ENCODE assay signal across 21 cellular contexts in genomic region chr9:134145262-134145661, GRCh38. TPM values are rescaled to one million over a fixed set of nuclear protein-coding genes. Genes with fewer than 3 reads are reported as not detected.
DNase-seq lines count a peak whose midpoint lies in the region; ATAC-seq and TF ChIP-seq lines count a peak whose summit lies in the region.
"Had no signal": no experiment of that assay in that cellular context is flagged by ENCODE, and none has a peak within 500 bp of the region (broad histone marks: within the 10 kb centered on the region; RNA-seq: fewer than 3 reads in every experiment).

No MANE protein-coding gene starts in this region.

- TF ChIP-seq CTCF in RWPE1 (conservative IDR thresholded peaks at IDR 0.05; ENCODE audit: low read depth), result no peak
- no peak for TF ChIP-seq CTCF in endothelial cell (IDR thresholded peaks at IDR 0.05; ENCODE audit: unreplicated experiment)
- no peak for TF ChIP-seq CTCF in transverse colon (IDR thresholded peaks at IDR 0.05)

- WGBS in neuronal stem cell (ENCODE audit: extremely low coverage in 2 of 2, insufficient read length in 2 of 2, insufficient replicate concordance in 1 of 2), 2 donors, result no CpG with 5 or more reads among the region's 9 CpGs
- 89 to 100% methylated on average over 2 to 9 of the region's 9 CpGs for WGBS in transverse colon (ENCODE audit: low coverage in 1 of 2), 2 donors

- no peaks in the 10 kb centered on the region for H3K9me3 Mint-ChIP-seq in endothelial cell (ENCODE audit: unreplicated experiment)
- H3K9me3 Mint-ChIP-seq: CD14-positive monocyte; CD4-positive, alpha-beta T cell; CD8-positive, alpha-beta memory T cell; GM23338; H9 had no signal

- H3K4me1 Mint-ChIP-seq in endothelial cell (ENCODE audit: unreplicated experiment), result no peaks in the 10 kb centered on the region
- H3K4me1 Mint-ChIP-seq: CD14-positive monocyte, GM23338, H9 had no signal

- no peaks in the 10 kb centered on the region for H3K27me3 ChIP-seq in neuronal stem cell (ENCODE audit: control insufficient read depth in 3 of 3, insufficient read depth in 3 of 3, low read depth in 1 of 3, low read length in 3 of 3)
- H3K27me3 ChIP-seq in transverse colon, result no peaks in the 10 kb centered on the region
- H3K27me3 ChIP-seq: BE2C; BLaER1 treated with 17β-estradiol and CSF1 and Interleukin-3, amounts not matched to agents 10 nM and 100 nM had no signal

- POLR2A ChIA-PET in RWPE1 (lab: Yijun Ruan, JAX; ENCODE audit: low non-redundant PET), result no interaction called here

- H3K27ac ChIP-seq in RWPE1, result peak overlapping the region; percentile 71
- no peak overlapping the region for H3K27ac ChIP-seq in neuronal stem cell (replicated peaks; ENCODE audit: low read length)
- H3K27ac ChIP-seq in transverse colon, result no peak overlapping the region
- H3K27ac ChIP-seq: A549; BLaER1 treated with 17β-estradiol and CSF1 and Interleukin-3, amounts not matched to agents 10 nM and 100 nM had no signal

- no peak overlapping the region for H2AK5ac ChIP-seq in neuronal stem cell (ENCODE audit: low read depth, low read length)

- no peak overlapping the region for H3K4ac ChIP-seq in neuronal stem cell (ENCODE audit: low read length)

- no peak overlapping the region for H3K23ac ChIP-seq in neuronal stem cell (ENCODE audit: low read depth, low read length, poor library complexity)

- TF ChIP-seq POLR2A in GM18505 (IDR thresholded peaks at IDR 0.05; ENCODE audit: borderline replicate concordance, extremely low read depth, insufficient read depth, insufficient read length) (no peak), transverse colon (IDR thresholded peaks at IDR 0.05) (no peak)

- ATAC-seq in GM18505 (IDR thresholded peaks at IDR 0.05; ENCODE audit: unreplicated experiment), result no peak
- ATAC-seq: A549, GM23338, HCT116 had no signal

- no peak overlapping the region for H2BK15ac ChIP-seq in neuronal stem cell (ENCODE audit: low read length)

- H2AFZ ChIP-seq in neuronal stem cell (ENCODE audit: low read length), result no peak overlapping the region
- H2AFZ ChIP-seq: GM23338 had no signal

- no peak overlapping the region for H2BK12ac ChIP-seq in neuronal stem cell (ENCODE audit: low read length)

- no peak overlapping the region for H2BK120ac ChIP-seq in neuronal stem cell (ENCODE audit: low read depth, low read length)

- H4K8ac ChIP-seq in neuronal stem cell (ENCODE audit: low read depth, low read length), result no peak overlapping the region

- no peak for TF ChIP-seq EP300 in transverse colon (IDR thresholded peaks at IDR 0.05; ENCODE audit: low read depth)

- H3K4me3 ChIP-seq in neuronal stem cell (ENCODE audit: low read length in 2 of 2) (no peak overlapping the region), transverse colon (no peak overlapping the region)
- H3K4me3 ChIP-seq: A549; BLaER1 treated with 17β-estradiol and CSF1 and Interleukin-3, amounts not matched to agents 10 nM and 100 nM; GM23338 had no signal

- CTCF ChIA-PET in RWPE1 (lab: Yijun Ruan, JAX), result no interaction called here

- H3K36me3 ChIP-seq in neuronal stem cell (replicated peaks in 1 of 2; ENCODE audit: control insufficient read depth in 2 of 2, insufficient read depth in 2 of 2, low read length in 2 of 2), result peaks cover 63 to 93% of the 10 kb centered on the region in 2 donors
- H3K36me3 ChIP-seq in transverse colon, result peaks cover 0 to 59% (median 26%) of the 10 kb centered on the region in 4 donors

- in situ Hi-C loops in transverse colon (cut with MboI; ENCODE audit: low pct_ligation_motif_present in 1 of 4, low pct_unique_long_range_greater_than_20kb in 1 of 4, low sequenced_read_pairs in 3 of 4), result no loop called here

- H3K4me2 ChIP-seq in neuronal stem cell (ENCODE audit: insufficient read depth, low read length, poor library complexity, severe bottlenecking), result no peak overlapping the region
- H3K4me2 ChIP-seq: A549; BLaER1 treated with 17β-estradiol and CSF1 and Interleukin-3, amounts not matched to agents 10 nM and 100 nM; GM23338 had no signal

- H3K4me3 Mint-ChIP-seq in endothelial cell (ENCODE audit: unreplicated experiment), result peak overlapping the region; percentile 37
- H3K4me3 Mint-ChIP-seq: CD14-positive monocyte; CD4-positive, alpha-beta T cell; CD8-positive, alpha-beta memory T cell; GM23338; H9 had no signal

- peak overlapping the region; percentile 68 for H3K9ac ChIP-seq in neuronal stem cell (ENCODE audit: low read depth, low read length, poor library complexity)
- H3K9ac ChIP-seq: BLaER1 treated with 17β-estradiol and CSF1 and Interleukin-3, amounts not matched to agents 10 nM and 100 nM had no signal

- H3K79me1 ChIP-seq in neuronal stem cell (ENCODE audit: low read depth, low read length), result peaks cover 12% of the 10 kb centered on the region

- no peaks in the 10 kb centered on the region for H3K4me1 ChIP-seq in neuronal stem cell (ENCODE audit: control insufficient read depth in 2 of 2, insufficient read depth in 1 of 2, low read depth in 1 of 2, low read length in 2 of 2)
- H3K4me1 ChIP-seq in transverse colon, result no peaks in the 10 kb centered on the region
- H3K4me1 ChIP-seq: A549, BE2C had no signal

- no peak for DNase-seq in RWPE1 (ENCODE audit: low spot score)
- no peak for DNase-seq in endothelial cell (ENCODE audit: low spot score)
- no peak for DNase-seq in neuronal stem cell (ENCODE audit: low spot score)
- DNase-seq in DMS153 (lab: John Stamatoyannopoulos, UW), result no peak
- no peak for DNase-seq in transverse colon
- DNase-seq: 8988T; ACHN; AML-193; BE2C; CD4-positive, alpha-beta T cell; CD8-positive, alpha-beta memory T cell; DMS 273 treated with DMSO at 0.1 percent for 48 hours; DND-41; H9 had no signal

- H3K18ac ChIP-seq in neuronal stem cell (ENCODE audit: low read length), result no peak overlapping the region

- H3K9me3 ChIP-seq in neuronal stem cell (replicated peaks in 1 of 2; ENCODE audit: control insufficient read depth in 2 of 2, insufficient read depth in 1 of 2, low read depth in 1 of 2, low read length in 2 of 2) (peaks cover 0 to 6% of the 10 kb centered on the region in 2 donors), transverse colon (no peaks in the 10 kb centered on the region)
- H3K9me3 ChIP-seq: A549; BE2C; BLaER1 treated with 17β-estradiol and CSF1 and Interleukin-3, amounts not matched to agents 10 nM and 100 nM had no signal

- no peak overlapping the region for H2BK5ac ChIP-seq in neuronal stem cell (ENCODE audit: low read length)

- no peak overlapping the region for H4K91ac ChIP-seq in neuronal stem cell (ENCODE audit: low read depth, low read length, poor library complexity)

- H3K14ac ChIP-seq in neuronal stem cell (ENCODE audit: low read length), result no peak overlapping the region

- peaks cover 30% of the 10 kb centered on the region for H3K36me3 Mint-ChIP-seq in endothelial cell (ENCODE audit: low read depth, unreplicated experiment)

- intact Hi-C loops in transverse colon (cut with DNase I; ENCODE audit: low total_unique reads), result no loop called here

- H3K27me3 Mint-ChIP-seq in endothelial cell (ENCODE audit: unreplicated experiment), result peaks cover 2% of the 10 kb centered on the region
- H3K27me3 Mint-ChIP-seq: CD4-positive, alpha-beta T cell; CD8-positive, alpha-beta memory T cell had no signal

- H3K27ac Mint-ChIP-seq in endothelial cell (ENCODE audit: unreplicated experiment), result no peak overlapping the region
- H3K27ac Mint-ChIP-seq: CD4-positive, alpha-beta T cell; GM23338; H9 had no signal

RNA-seq across cellular contexts. Expression of gene WDR5, which starts 9.4 kb away (rescaled TPM):
- 26.5 TPM for total RNA-seq in endothelial cell (ENCODE audit: unreplicated experiment)
- 31.5 TPM for polyA plus RNA-seq in neuronal stem cell (2013, experiment 1 of 2)
- 31.4 TPM for polyA plus RNA-seq in neuronal stem cell (2013, experiment 2 of 2)
- total RNA-seq in transverse colon, result 10 to 100 TPM in 3 of 4 donors, 1 to 10 TPM in 1; 8.2 to 95.7 (median 16.3) TPM

RNA-seq across cellular contexts. Expression of gene RNU6ATAC, which starts 19.1 kb away (rescaled TPM):
- total RNA-seq in endothelial cell (ENCODE audit: unreplicated experiment) (140 TPM), transverse colon (not detected)
- not detected for polyA plus RNA-seq in neuronal stem cell (2013, experiment 1 of 2)
- polyA plus RNA-seq in neuronal stem cell (2013, experiment 2 of 2), result not detected
- total RNA-seq: GM23338, H4 had no signal
- polyA plus RNA-seq: A549; CD14-positive monocyte; CD8-positive, alpha-beta memory T cell; GM23338 had no signal

Comparison
In these comparisons a context has a peak if more than half of its experiments do, and no peak if none do; other contexts are left out.
1. RNA of gene RNU6ATAC, which starts 19.1 kb away (total RNA-seq): 140 TPM in endothelial cell (single experiment); not detected in transverse colon; every median in the first group is over 100 times any median in the second.